Comparison of ENCODE assay signal across 19 cellular contexts in genomic region chr18:59029663-59030421, GRCh38.
DNase-seq lines count a peak whose midpoint lies in the region; ATAC-seq and TF ChIP-seq lines count a peak whose summit lies in the region.
"Had no signal": no experiment of that assay in that cellular context is flagged by ENCODE, and none has a peak within 500 bp of the region (broad histone marks: within the 10 kb centered on the region; RNA-seq: fewer than 3 reads in every experiment).

No MANE protein-coding gene starts in this region.

- intact Hi-C loops in IMR-90 (cut with micrococcal nuclease) (no loop called here), mammary epithelial cell (cut with micrococcal nuclease) (no loop called here)

- H3K4me1 ChIP-seq in IMR-90 (ENCODE audit: control insufficient read depth, insufficient read depth, low read length) (peaks cover 5% of the 10 kb centered on the region), suprapubic skin (peaks cover 17% of the 10 kb centered on the region), mammary epithelial cell (ENCODE audit: insufficient read depth, low read length) (no peaks in the 10 kb centered on the region)

- H3K79me1 ChIP-seq in IMR-90 (ENCODE audit: low read depth in 1 of 2, low read length in 2 of 2), result no peaks in the 10 kb centered on the region

- peak overlapping the region in 1 of 10 donors; percentile 29 for H3K27ac Mint-ChIP-seq in naive thymus-derived CD8-positive, alpha-beta T cell
- H3K27ac Mint-ChIP-seq: activated CD8-positive, alpha-beta memory T cell treated with anti-CD3 and anti-CD28 coated beads, Interleukin-2, amount 10 ng/mL, durations not matched to agents 7 days and 5 days had no signal

- H4K20me1 ChIP-seq in IMR-90 (ENCODE audit: insufficient read depth, low read length), result no peaks in the 10 kb centered on the region
- H4K20me1 ChIP-seq in mammary epithelial cell (ENCODE audit: insufficient read depth, low read length), result no peaks in the 10 kb centered on the region

- POLR2A ChIA-PET in IMR-90 (lab: Charles Lee; ENCODE audit: unreplicated experiment), result no interaction called here
- POLR2A ChIA-PET in naive thymus-derived CD8-positive, alpha-beta T cell (lab: Charles Lee), result no interaction called here

- no peak for DNase-seq in IMR-90
- DNase-seq in caudate nucleus (lab: John Stamatoyannopoulos, UW), result peak in 50 of 61 donors; percentile 10 to 85 (median 54)
- peak; percentile 93 for DNase-seq in medulla oblongata (ENCODE audit: extremely low spot score)
- DNase-seq in retina, result peak; percentile 46
- DNase-seq in glomerular visceral epithelial cell (ENCODE audit: extremely low spot score), result no peak
- no peak for DNase-seq in suprapubic skin (ENCODE audit: low spot score in 2 of 2)
- DNase-seq in naive thymus-derived CD8-positive, alpha-beta T cell, result no peak
- no peak for DNase-seq in mammary epithelial cell
- DNase-seq: activated CD4-positive, alpha-beta T cell treated with anti-CD3 and anti-CD28 coated beads for 1 hour; activated CD8-positive, alpha-beta memory T cell treated with anti-CD3 and anti-CD28 coated beads, Interleukin-2, amount 10 ng/mL, durations not matched to agents 7 days and 5 days; activated effector memory CD4-positive, alpha-beta T cell treated with Interleukin-2 at 50 U/mL for 16 hours; erythroblast; GOT3; NCI-H2081; stimulated activated CD4-positive, alpha-beta T cell treated with anti-CD3 and anti-CD28 coated beads, Interleukin-4, amount 100 ng/mL, for 4 hours; stimulated activated CD8-positive, alpha-beta memory T cell treated with anti-CD3 and anti-CD28 coated beads, Interleukin-4, amount 100 ng/mL, for 48 hours; testis had no signal

- no peak overlapping the region for H2AK5ac ChIP-seq in IMR-90 (ENCODE audit: low read depth, low read length)

- peak overlapping the region; percentile 60 for H2AFZ ChIP-seq in IMR-90 (replicated peaks; ENCODE audit: low read length, poor library complexity)
- no peak overlapping the region for H2AFZ ChIP-seq in mammary epithelial cell (ENCODE audit: low read depth, low read length)

- H3K4ac ChIP-seq in IMR-90 (ENCODE audit: low read depth, low read length), result no peak overlapping the region

- no TSS peak for BruUV-seq in IMR-90 (replicated peaks; lab: Mats Ljungman, UMichigan)
- no TSS peak for BruUV-seq in mammary epithelial cell (replicated peaks; lab: Mats Ljungman, UMichigan)

- TF ChIP-seq CTCF in IMR-90 (conservative IDR thresholded peaks at IDR 0.05; ENCODE audit: low read depth, low read length) (no peak), suprapubic skin (IDR thresholded peaks at IDR 0.05) (no peak), mammary epithelial cell (conservative IDR thresholded peaks at IDR 0.05 in 1 of 2, IDR thresholded peaks at IDR 0.05 in 1 of 2; ENCODE audit: extremely low read depth in 1 of 2, insufficient read depth in 1 of 2, low read depth in 1 of 2, low read length in 2 of 2) (no peak)

- no peak overlapping the region for H3K23ac ChIP-seq in IMR-90 (ENCODE audit: low read depth, low read length)

- H3K9me3 ChIP-seq in IMR-90 (ENCODE audit: control insufficient read depth, insufficient read depth, low read length) (no peaks in the 10 kb centered on the region), suprapubic skin (no peaks in the 10 kb centered on the region), mammary epithelial cell (replicated peaks; ENCODE audit: insufficient read depth, low read length) (no peaks in the 10 kb centered on the region)
- H3K9me3 ChIP-seq: testis had no signal

- no peak overlapping the region for H3K18ac ChIP-seq in IMR-90 (ENCODE audit: low read depth, low read length)

- H2BK15ac ChIP-seq in IMR-90 (ENCODE audit: low read depth, low read length), result no peak overlapping the region

- no peaks in the 10 kb centered on the region for H3K79me2 ChIP-seq in mammary epithelial cell (ENCODE audit: insufficient read depth, low read length)

- H2BK20ac ChIP-seq in IMR-90 (ENCODE audit: low read depth, low read length), result no peak overlapping the region

- no peaks in the 10 kb centered on the region for H3K36me3 ChIP-seq in IMR-90 (ENCODE audit: control insufficient read depth, insufficient read depth, low read length)
- H3K36me3 ChIP-seq in suprapubic skin, result no peaks in the 10 kb centered on the region
- no peaks in the 10 kb centered on the region for H3K36me3 ChIP-seq in mammary epithelial cell (ENCODE audit: insufficient read depth, low read length)

- no peak overlapping the region for H4K8ac ChIP-seq in IMR-90 (ENCODE audit: low read depth in 2 of 2, low read length in 2 of 2)

- H2BK120ac ChIP-seq in IMR-90 (ENCODE audit: low read depth, low read length), result no peak overlapping the region

- dilution Hi-C loops in IMR-90 (cut with HindIII; ENCODE audit: low sequenced_read_pairs, unreplicated experiment) (no loop called here), mammary epithelial cell (cut with HindIII; ENCODE audit: low sequenced_read_pairs) (no loop called here)

- H3K14ac ChIP-seq in IMR-90 (replicated peaks; ENCODE audit: low read depth, low read length), result no peak overlapping the region

- no peak overlapping the region for H3K4me3 ChIP-seq in IMR-90 (ENCODE audit: insufficient read depth, low read depth, low read length)
- H3K4me3 ChIP-seq in suprapubic skin, result no peak overlapping the region
- no peak overlapping the region for H3K4me3 ChIP-seq in mammary epithelial cell (replicated peaks in 1 of 3; ENCODE audit: insufficient read depth in 1 of 3, low read depth in 2 of 3, low read length in 3 of 3)
- H3K4me3 ChIP-seq: K562, smooth muscle cell, testis had no signal

- H4K91ac ChIP-seq in IMR-90 (ENCODE audit: insufficient read depth, low read depth, low read length), result no peak overlapping the region

- H3K9me1 ChIP-seq in IMR-90 (ENCODE audit: insufficient read depth, low read length), result no peaks in the 10 kb centered on the region; the same call in 1 of the 2 replicates

- no peak overlapping the region for H3K4me2 ChIP-seq in IMR-90 (ENCODE audit: low read depth, low read length)
- no peak overlapping the region for H3K4me2 ChIP-seq in mammary epithelial cell (ENCODE audit: insufficient read depth, low read depth, low read length)
- H3K4me2 ChIP-seq: smooth muscle cell had no signal

- H3K27ac ChIP-seq in IMR-90 (ENCODE audit: insufficient read depth, low read length) (no peak overlapping the region), caudate nucleus (ENCODE audit: low read depth, low read length) (peak overlapping the region; percentile 83), suprapubic skin (no peak overlapping the region), mammary epithelial cell (ENCODE audit: insufficient read depth, low read depth, low read length) (no peak overlapping the region)
- H3K27ac ChIP-seq: testis had no signal

- no peak overlapping the region for H2BK5ac ChIP-seq in IMR-90 (ENCODE audit: low read depth, low read length, poor library complexity, severe bottlenecking)

- H3K27me3 ChIP-seq in IMR-90 (ENCODE audit: control insufficient read depth, insufficient read depth, low read length), result no peaks in the 10 kb centered on the region
- H3K27me3 ChIP-seq in suprapubic skin, result no peaks in the 10 kb centered on the region
- H3K27me3 ChIP-seq in mammary epithelial cell (ENCODE audit: insufficient read depth, low read length), result no peaks in the 10 kb centered on the region
- H3K27me3 ChIP-seq: testis had no signal

- no peak overlapping the region for H3K9ac ChIP-seq in IMR-90 (ENCODE audit: low read depth, low read length)
- H3K9ac ChIP-seq in mammary epithelial cell (ENCODE audit: insufficient read depth, low read length), result no peak overlapping the region

- TF ChIP-seq RAD21 in IMR-90 (IDR thresholded peaks at IDR 0.05; ENCODE audit: low read length), result no peak

- no peak for TF ChIP-seq EP300 in suprapubic skin (IDR thresholded peaks at IDR 0.05)

- 87% methylated on average over 8 of the region's 23 CpGs; no CpG with 5 or more reads in 1 of the 2 experiments for WGBS in IMR-90 (ENCODE audit: extremely low coverage in 2 of 2, insufficient read length in 1 of 2), 2 experiments
- 88% methylated on average over 23 of the region's 23 CpGs for WGBS in suprapubic skin
- 90% methylated on average over 23 of the region's 23 CpGs for WGBS in mammary epithelial cell (ENCODE audit: low coverage, missing lambda C conversion rate)

- H3K9me3 Mint-ChIP-seq in naive thymus-derived CD8-positive, alpha-beta T cell, result peaks cover 0 to 3% (median 0%) of the 10 kb centered on the region in 9 donors

- no peak overlapping the region for H4K5ac ChIP-seq in IMR-90 (ENCODE audit: low read depth, low read length)

- H3K36me3 Mint-ChIP-seq in naive thymus-derived CD8-positive, alpha-beta T cell, result no peaks in the 10 kb centered on the region
- H3K36me3 Mint-ChIP-seq: activated CD8-positive, alpha-beta memory T cell treated with anti-CD3 and anti-CD28 coated beads, Interleukin-2, amount 10 ng/mL, durations not matched to agents 7 days and 5 days had no signal

- no peak overlapping the region for H3K4me3 Mint-ChIP-seq in naive thymus-derived CD8-positive, alpha-beta T cell
- H3K4me3 Mint-ChIP-seq: activated CD8-positive, alpha-beta memory T cell treated with anti-CD3 and anti-CD28 coated beads, Interleukin-2, amount 10 ng/mL, durations not matched to agents 7 days and 5 days had no signal

- no peaks in the 10 kb centered on the region for H3K4me1 Mint-ChIP-seq in naive thymus-derived CD8-positive, alpha-beta T cell
- H3K4me1 Mint-ChIP-seq: activated CD8-positive, alpha-beta memory T cell treated with anti-CD3 and anti-CD28 coated beads, Interleukin-2, amount 10 ng/mL, durations not matched to agents 7 days and 5 days had no signal

- no peak overlapping the region for H2AK9ac ChIP-seq in IMR-90 (replicated peaks; ENCODE audit: low read depth, low read length, poor library complexity)

- in situ Hi-C loops in IMR-90 (cut with MboI; ENCODE audit: low sequenced_read_pairs) (no loop called here), mammary epithelial cell (cut with MboI; ENCODE audit: low sequenced_read_pairs in 2 of 2) (no loop called here)

- no peak for TF ChIP-seq POLR2A in IMR-90 (IDR thresholded peaks at IDR 0.05; ENCODE audit: low read depth, low read length)
- no peak for TF ChIP-seq POLR2A in suprapubic skin (IDR thresholded peaks at IDR 0.05)

- peaks cover 0 to 11% (median 7%) of the 10 kb centered on the region in 5 donors for H3K27me3 Mint-ChIP-seq in naive thymus-derived CD8-positive, alpha-beta T cell
- H3K27me3 Mint-ChIP-seq: activated CD8-positive, alpha-beta memory T cell treated with anti-CD3 and anti-CD28 coated beads, Interleukin-2, amount 10 ng/mL, durations not matched to agents 7 days and 5 days had no signal

- CTCF ChIA-PET in IMR-90 (lab: Yijun Ruan, JAX) (no interaction called here), mammary epithelial cell (lab: Charles Lee; ENCODE audit: low non-redundant PET) (no interaction called here)

- no peak overlapping the region for H3K56ac ChIP-seq in IMR-90 (ENCODE audit: extremely low read depth, insufficient read depth, low read length)

- ATAC-seq in IMR-90 (ENCODE audit: low read depth), result no peak
- ATAC-seq in naive thymus-derived CD8-positive, alpha-beta T cell, result no peak
- ATAC-seq: activated CD8-positive, alpha-beta memory T cell treated with anti-CD3 and anti-CD28 coated beads, Interleukin-2, amount 10 ng/mL, durations not matched to agents 7 days and 5 days; K562 had no signal

TF ChIP-seq in IMR-90, 13 proteins besides CTCF, POLR2A, EP300 and RAD21 (continues in another document):
- no peak for TF ChIP-seq SMC3 (IDR thresholded peaks at IDR 0.05; ENCODE audit: low read depth, low read length)
- TF ChIP-seq RCOR1 (IDR thresholded peaks at IDR 0.05; ENCODE audit: insufficient replicate concordance, low read length), result no peak
- TF ChIP-seq RFX5 (IDR thresholded peaks at IDR 0.05; ENCODE audit: low read depth, low read length), result no peak

Comparison
In these comparisons a context has a peak if more than half of its experiments do, and no peak if none do; other contexts are left out.
1. DNase-seq: peak in caudate nucleus (50 of 61), medulla oblongata (single experiment) and retina (single experiment); none in IMR-90 (single experiment), glomerular visceral epithelial cell (single experiment), suprapubic skin (0 of 2), naive thymus-derived CD8-positive, alpha-beta T cell (0 of 10) and mammary epithelial cell (single experiment).